ENCODE assay signal across 15 cellular contexts in genomic region chr2:149394864-149395263, GRCh38.
DNase-seq lines count a peak whose midpoint lies in the region; ATAC-seq and TF ChIP-seq lines count a peak whose summit lies in the region.
"Had no signal": no experiment of that assay in that cellular context is flagged by ENCODE, and none has a peak within 500 bp of the region (broad histone marks: within the 10 kb centered on the region; RNA-seq: fewer than 3 reads in every experiment).

No MANE protein-coding gene starts in this region.

- peak overlapping the region; percentile 9; the same call in 1 of the 2 replicates for H3K27ac Mint-ChIP-seq in HFFc6
- H3K27ac Mint-ChIP-seq in activated CD4-positive, alpha-beta memory T cell treated with anti-CD3 and anti-CD28 coated beads, Interleukin-2, amount 10 ng/mL, durations not matched to agents 7 days and 5 days = no peak overlapping the region

- POLR2A ChIA-PET in activated CD4-positive, alpha-beta memory T cell treated with anti-CD3 and anti-CD28 coated beads, Interleukin-2, amount 10 ng/mL, durations not matched to agents 7 days and 5 days (lab: Charles Lee) = no interaction called here

- no peaks in the 10 kb centered on the region for H3K9me3 Mint-ChIP-seq in HFFc6
- no peaks in the 10 kb centered on the region for H3K9me3 Mint-ChIP-seq in activated CD4-positive, alpha-beta memory T cell treated with anti-CD3 and anti-CD28 coated beads, Interleukin-2, amount 10 ng/mL, durations not matched to agents 7 days and 5 days

- peak; percentile 15 for DNase-seq in A172 (ENCODE audit: low spot score)
- no peak for DNase-seq in HFFc6
- peak; percentile 23 for DNase-seq in amniotic epithelial cell (ENCODE audit: low read depth)
- DNase-seq in iris pigment epithelial cell (ENCODE audit: low read depth) = peak; percentile 12
- no peak for DNase-seq in midbrain (lab: John Stamatoyannopoulos, UW)
- no peak for DNase-seq in activated CD4-positive, alpha-beta memory T cell treated with anti-CD3 and anti-CD28 coated beads, Interleukin-2, amount 10 ng/mL, durations not matched to agents 7 days and 5 days
- no peak for DNase-seq in medulla oblongata (ENCODE audit: extremely low spot score)
- DNase-seq: 8988T, NCI-H1930, NCI-H2171, NCI-H774, SHP77 had no signal

- no peak overlapping the region for H3K4me3 Mint-ChIP-seq in HFFc6
- no peak overlapping the region for H3K4me3 Mint-ChIP-seq in activated CD4-positive, alpha-beta memory T cell treated with anti-CD3 and anti-CD28 coated beads, Interleukin-2, amount 10 ng/mL, durations not matched to agents 7 days and 5 days

- ATAC-seq in HG02759 (IDR thresholded peaks at IDR 0.05; ENCODE audit: unreplicated experiment) = no peak
- ATAC-seq: GM12878, Panc1 had no signal

- H3K4me1 Mint-ChIP-seq in HFFc6 (ENCODE audit: low read depth) = peaks cover 61% of the 10 kb centered on the region
- H3K4me1 Mint-ChIP-seq in activated CD4-positive, alpha-beta memory T cell treated with anti-CD3 and anti-CD28 coated beads, Interleukin-2, amount 10 ng/mL, durations not matched to agents 7 days and 5 days = no peaks in the 10 kb centered on the region

- peaks cover 22% of the 10 kb centered on the region; the same call in 1 of the 2 replicates for H3K36me3 Mint-ChIP-seq in HFFc6 (ENCODE audit: low read depth)
- no peaks in the 10 kb centered on the region for H3K36me3 Mint-ChIP-seq in activated CD4-positive, alpha-beta memory T cell treated with anti-CD3 and anti-CD28 coated beads, Interleukin-2, amount 10 ng/mL, durations not matched to agents 7 days and 5 days (ENCODE audit: low read depth)

- CTCF ChIA-PET in activated CD4-positive, alpha-beta memory T cell treated with anti-CD3 and anti-CD28 coated beads, Interleukin-2, amount 10 ng/mL, durations not matched to agents 7 days and 5 days (lab: Charles Lee) = no interaction called here

- H3K27me3 Mint-ChIP-seq in HFFc6 (ENCODE audit: insufficient read depth) = peaks cover 3% of the 10 kb centered on the region; the same call in 1 of the 2 replicates
- H3K27me3 Mint-ChIP-seq in activated CD4-positive, alpha-beta memory T cell treated with anti-CD3 and anti-CD28 coated beads, Interleukin-2, amount 10 ng/mL, durations not matched to agents 7 days and 5 days = peaks cover 5% of the 10 kb centered on the region

- no peak for TF ChIP-seq CTCF in HFFc6 (IDR thresholded peaks at IDR 0.05)

Comparison
In these comparisons a context has a peak if more than half of its experiments do, and no peak if none do; other contexts are left out.
1. DNase-seq: peak in A172 (single experiment), amniotic epithelial cell (single experiment) and iris pigment epithelial cell (single experiment); none in HFFc6 (single experiment), midbrain (single experiment), activated CD4-positive, alpha-beta memory T cell treated with anti-CD3 and anti-CD28 coated beads, Interleukin-2, amount 10 ng/mL, durations not matched to agents 7 days and 5 days (single experiment) and medulla oblongata (single experiment).